31 cellular contexts compared by ENCODE assay signal in genomic region chr18:62024983-62025382, GRCh38.
"Had no signal": no experiment of that assay in that cellular context is flagged by ENCODE, and none has a peak within 500 bp of the region (broad histone marks: within the 10 kb centered on the region; RNA-seq: fewer than 3 reads in every experiment).

No MANE protein-coding gene starts in this region.

- DNase-seq: activated B cell treated with CpG ODN at 0.5 μM for 24 hours; activated CD4-positive, alpha-beta memory T cell treated with anti-CD3 and anti-CD28 coated beads for 36 hours; activated CD4-positive, alpha-beta T cell treated with anti-CD3 and anti-CD28 coated beads for 4 hours; activated CD4-positive, alpha-beta T cell treated with anti-CD3 and anti-CD28 coated beads, Interleukin-2, amount 50 U/mL, for 1 hour; activated CD4-positive, alpha-beta T cell treated with anti-CD3 and anti-CD28 coated beads, Interleukin-2, amount 50 U/mL, for 4 hours; activated CD4-positive, CD25-positive, alpha-beta regulatory T cell treated with anti-CD3 and anti-CD28 coated beads, Interleukin-2, amount 50 U/mL, for 72 hours; activated CD8-positive, alpha-beta memory T cell treated with anti-CD3 and anti-CD28 coated beads, Interleukin-2, amount 50 U/mL, for 4 hours; activated CD8-positive, alpha-beta T cell treated with anti-CD3 and anti-CD28 coated beads for 36 hours; activated effector memory CD4-positive, alpha-beta T cell treated with anti-CD3 and anti-CD28 coated beads, Interleukin-2, amount 50 U/mL, for 16 hours; activated gamma-delta T cell treated with Interleukin-2 at 50 U/mL for 16 hours; activated naive CD4-positive, alpha-beta T cell; activated naive CD4-positive, alpha-beta T cell treated with anti-CD3 and anti-CD28 coated beads for 36 hours; activated naive CD4-positive, alpha-beta T cell treated with anti-CD3 and anti-CD28 coated beads, Interleukin-2, amount 50 U/mL, for 16 hours; activated naive CD8-positive, alpha-beta T cell treated with anti-CD3 and anti-CD28 coated beads for 36 hours; activated T-cell treated with anti-CD3 and anti-CD28 coated beads for 4 hours; activated T-cell treated with anti-CD3 and anti-CD28 coated beads, Interleukin-2, amount 50 U/mL, for 1 hour; activated T-cell treated with anti-CD3 and anti-CD28 coated beads, Interleukin-2, amount 50 U/mL, for 4 hours; activated T-cell treated with anti-CD3 and anti-CD28 coated beads, Interleukin-2, amount 50 U/mL, for 72 hours; adrenal gland; amniotic stem cell; aorta; body of pancreas; brain microvascular endothelial cell; central memory CD4-positive, alpha-beta T cell; T-helper 1 cell; T-helper 2 cell; T-helper 9 cell had no signal

- H3K4me1 ChIP-seq: adrenal gland, body of pancreas had no signal

- H3K27ac ChIP-seq: adrenal gland, body of pancreas, brain microvascular endothelial cell, VCaP had no signal

- H3K36me3 ChIP-seq: adrenal gland, brain microvascular endothelial cell had no signal

- H3K27me3 ChIP-seq: adrenal gland, body of pancreas, brain microvascular endothelial cell had no signal

- H3K4me3 ChIP-seq: adrenal gland, body of pancreas had no signal

- FAIRE-seq: TTC549 had no signal

- H3K9me3 ChIP-seq: adrenal gland, body of pancreas had no signal

- ATAC-seq: activated CD8-positive, alpha-beta T cell treated with anti-CD3 and anti-CD28 coated beads for 36 hours; activated naive CD4-positive, alpha-beta T cell treated with anti-CD3 and anti-CD28 coated beads, Interleukin-2, amount 50 U/mL, for 72 hours; activated T-cell treated with anti-CD3 and anti-CD28 coated beads, Interleukin-2, amount 50 U/mL, for 4 hours; activated T-cell treated with anti-CD3 and anti-CD28 coated beads, Interleukin-2, amount 50 U/mL, for 72 hours; activated T-helper 17 cell treated with anti-CD3 and anti-CD28 coated beads, Interleukin-2, amount 50 U/mL, for 72 hours; body of pancreas had no signal
